In the genomic region with DNA sequence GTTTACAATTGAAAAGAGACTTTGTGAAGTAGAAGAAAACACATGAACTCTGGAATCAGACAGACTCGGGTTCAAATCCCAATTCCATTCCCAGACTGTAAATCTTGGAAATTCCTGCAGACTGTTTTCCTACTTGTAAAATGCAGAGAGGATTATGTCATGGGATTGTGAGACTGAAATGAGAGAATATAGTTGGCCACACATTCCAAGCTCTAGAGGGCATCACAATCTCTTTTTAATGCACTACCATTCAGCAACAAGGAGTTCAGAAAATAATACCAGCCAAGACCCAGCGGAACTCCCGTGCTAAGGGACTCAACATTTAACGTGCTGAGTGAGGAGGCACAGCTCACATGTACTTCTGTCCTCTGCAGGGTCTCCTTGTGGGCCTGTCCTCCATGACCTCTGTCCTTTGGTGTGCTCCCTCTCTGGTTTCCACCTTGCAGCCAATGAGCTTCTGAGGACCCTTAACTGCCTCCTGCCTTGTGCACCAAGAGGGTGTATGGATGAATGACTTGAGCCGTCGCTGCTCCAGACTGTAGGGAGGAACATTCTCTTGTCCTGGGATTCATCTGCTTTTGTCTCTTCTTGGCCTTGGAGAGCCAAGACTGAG, we compare ENCODE assay signal across 14 cellular contexts.
A peak's percentile ranks its signal among the peaks of the same experiment; 100 is the strongest.
DNase-seq lines count a peak whose midpoint lies in the region; ATAC-seq and TF ChIP-seq lines count a peak whose summit lies in the region.
"Had no signal": no experiment of that assay in that cellular context is flagged by ENCODE, and none has a peak within 500 bp of the region (broad histone marks: within the 10 kb centered on the region; RNA-seq: fewer than 3 reads in every experiment).

No MANE protein-coding gene starts in this region.

- no peaks in the 10 kb centered on the region for H3K36me3 ChIP-seq in SK-N-SH (replicated peaks in 1 of 2; ENCODE audit: control insufficient read depth in 1 of 2, insufficient read depth in 2 of 2, low read length in 1 of 2)
- H3K36me3 ChIP-seq in smooth muscle cell (ENCODE audit: low read depth) = no peaks in the 10 kb centered on the region
- H3K36me3 ChIP-seq: upper lobe of left lung had no signal

- H3K79me2 ChIP-seq in SK-N-SH (ENCODE audit: insufficient read depth) = no peaks in the 10 kb centered on the region
- no peaks in the 10 kb centered on the region for H3K79me2 ChIP-seq in smooth muscle cell (ENCODE audit: low read depth)

- H4K20me1 ChIP-seq in SK-N-SH (ENCODE audit: insufficient read depth) (no peaks in the 10 kb centered on the region), smooth muscle cell (ENCODE audit: low read depth) (no peaks in the 10 kb centered on the region)

- ATAC-seq in SK-N-SH treated with all-trans-retinoic acid at 6 μM for 48 hours (no peak), GM18519 (IDR thresholded peaks at IDR 0.05; ENCODE audit: low FRiP score, unreplicated experiment) (no peak)
- ATAC-seq: naive thymus-derived CD4-positive, alpha-beta T cell; Panc1 had no signal

- H2AFZ ChIP-seq in SK-N-SH (ENCODE audit: low read depth) = no peak overlapping the region
- no peak overlapping the region for H2AFZ ChIP-seq in smooth muscle cell (ENCODE audit: low read depth)

- no peak overlapping the region for H3K4me2 ChIP-seq in SK-N-SH
- H3K4me2 ChIP-seq in smooth muscle cell = no peak overlapping the region

- TF ChIP-seq RAD21 in SK-N-SH (IDR thresholded peaks at IDR 0.05; ENCODE audit: low read length) = peak; percentile 44

- H3F3A ChIP-seq in SK-N-SH (replicated peaks; ENCODE audit: insufficient read depth) = no peaks in the 10 kb centered on the region
- H3F3A ChIP-seq in smooth muscle cell (ENCODE audit: low read depth) = no peaks in the 10 kb centered on the region

- no peaks in the 10 kb centered on the region for H3K27me3 ChIP-seq in SK-N-SH (ENCODE audit: insufficient read depth)
- peaks cover 63% of the 10 kb centered on the region for H3K27me3 ChIP-seq in smooth muscle cell (ENCODE audit: low read depth)
- H3K27me3 ChIP-seq: upper lobe of left lung had no signal

- WGBS in SK-N-SH (ENCODE audit: low lambda C conversion rate) = 73% methylated on average over 6 of the region's 6 CpGs
- 79% methylated on average over 6 of the region's 6 CpGs for WGBS in smooth muscle cell (ENCODE audit: low lambda C conversion rate)

- DNase-seq in SK-N-SH = no peak
- no peak for DNase-seq in astrocyte of the cerebellum (ENCODE audit: low read depth)
- DNase-seq in iPS-NIHi7 (ENCODE audit: extremely low spot score) = peak; percentile 38
- no peak for DNase-seq in smooth muscle cell (lab: John Stamatoyannopoulos, UW; ENCODE audit: unreplicated experiment)
- DNase-seq in HUDEP-2 (lab: John Stamatoyannopoulos, UW; ENCODE audit: unreplicated experiment in 76 of 76) = no peak
- DNase-seq in cortex of kidney (lab: John Stamatoyannopoulos, UW) = no peak
- DNase-seq: DMS79 treated with DMSO at 0.1 percent for 48 hours; naive thymus-derived CD4-positive, alpha-beta T cell; NCI-H2171 treated with DMSO at 0.1 percent for 48 hours; T1000; upper lobe of left lung had no signal

- H3K4me3 ChIP-seq in SK-N-SH (ENCODE audit: low read depth in 2 of 2, low read length in 1 of 2) (no peak overlapping the region), astrocyte of the cerebellum (ENCODE audit: low read depth, low read length) (no peak overlapping the region), smooth muscle cell (no peak overlapping the region)
- H3K4me3 ChIP-seq: upper lobe of left lung had no signal

- TF ChIP-seq EP300 in SK-N-SH (IDR thresholded peaks at IDR 0.05; ENCODE audit: borderline replicate concordance in 1 of 2, low read depth in 1 of 2, low read length in 1 of 2) = no peak

- CTCF ChIA-PET in SK-N-SH (lab: Yijun Ruan, JAX) = interaction anchor here (0.7 to 1.0 kb wide), 4 partner anchors 16 to 210 kb away, joined by 3 read pairs; no protein-coding TSS in a partner anchor

- H3K4me1 ChIP-seq in SK-N-SH (ENCODE audit: control insufficient read depth in 1 of 2, insufficient read depth in 2 of 2, low read depth in 1 of 2, low read length in 1 of 2) (no peaks in the 10 kb centered on the region), smooth muscle cell (ENCODE audit: low read depth) (no peaks in the 10 kb centered on the region)
- H3K4me1 ChIP-seq: upper lobe of left lung had no signal

- H3K9me3 ChIP-seq in SK-N-SH (no peaks in the 10 kb centered on the region), smooth muscle cell (replicated peaks; ENCODE audit: low read depth) (no peaks in the 10 kb centered on the region)
- H3K9me3 ChIP-seq: upper lobe of left lung had no signal

- in situ Hi-C loops in astrocyte of the cerebellum (cut with HindIII; ENCODE audit: low sequenced_read_pairs) = no loop called here

- H3K9ac ChIP-seq in SK-N-SH = no peak overlapping the region
- no peak overlapping the region for H3K9ac ChIP-seq in smooth muscle cell (ENCODE audit: low read depth)

- H3K9me2 ChIP-seq in SK-N-SH = no peaks in the 10 kb centered on the region

- no peak overlapping the region for H3K27ac ChIP-seq in SK-N-SH (ENCODE audit: low read depth in 2 of 2, low read length in 1 of 2)
- no peak overlapping the region for H3K27ac ChIP-seq in smooth muscle cell (ENCODE audit: low read depth)
- H3K27ac ChIP-seq: upper lobe of left lung had no signal

- POLR2A ChIA-PET in SK-N-SH (lab: Yijun Ruan, JAX) = no interaction called here

- TF ChIP-seq CTCF in SK-N-SH (IDR thresholded peaks at IDR 0.05) = peak; percentile 47
- peak; percentile 5 for TF ChIP-seq CTCF in astrocyte of the cerebellum (IDR thresholded peaks at IDR 0.05; ENCODE audit: low read depth, low read length, missing control alignments)
- TF ChIP-seq CTCF in smooth muscle cell (IDR thresholded peaks at IDR 0.05; ENCODE audit: borderline replicate concordance, insufficient read depth, poor library complexity, severe bottlenecking) = peak; percentile 46

TF ChIP-seq in SK-N-SH, 30 proteins besides CTCF, POLR2A, EP300 and RAD21 (continues in another document):
- no peak for TF ChIP-seq NFIC (IDR thresholded peaks at IDR 0.05; ENCODE audit: borderline replicate concordance)
- TF ChIP-seq, protein P1, sequence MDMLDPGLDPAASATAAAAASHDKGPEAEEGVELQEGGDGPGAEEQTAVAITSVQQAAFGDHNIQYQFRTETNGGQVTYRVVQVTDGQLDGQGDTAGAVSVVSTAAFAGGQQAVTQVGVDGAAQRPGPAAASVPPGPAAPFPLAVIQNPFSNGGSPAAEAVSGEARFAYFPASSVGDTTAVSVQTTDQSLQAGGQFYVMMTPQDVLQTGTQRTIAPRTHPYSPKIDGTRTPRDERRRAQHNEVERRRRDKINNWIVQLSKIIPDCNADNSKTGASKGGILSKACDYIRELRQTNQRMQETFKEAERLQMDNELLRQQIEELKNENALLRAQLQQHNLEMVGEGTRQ (IDR thresholded peaks at IDR 0.05; ENCODE audit: borderline replicate concordance, low read depth, low read length) = no peak
- no peak for TF ChIP-seq IRF3 (IDR thresholded peaks at IDR 0.05; ENCODE audit: low read depth, low read length)
- TF ChIP-seq MXI1 (IDR thresholded peaks at IDR 0.05; ENCODE audit: low read depth, low read length) = no peak
- TF ChIP-seq JUND (IDR thresholded peaks at IDR 0.05) = no peak
- no peak for TF ChIP-seq NRF1 (IDR thresholded peaks at IDR 0.05; ENCODE audit: low read depth, low read length)
- no peak for TF ChIP-seq FOXM1 (IDR thresholded peaks at IDR 0.05; ENCODE audit: low read depth)
- TF ChIP-seq SMC3 (IDR thresholded peaks at IDR 0.05; ENCODE audit: low read depth, low read length) = no peak
- no peak for TF ChIP-seq ELF1 (IDR thresholded peaks at IDR 0.05)
- no peak for TF ChIP-seq EZH2phosphoT487 (IDR thresholded peaks at IDR 0.05; ENCODE audit: borderline replicate concordance, low read depth)
- TF ChIP-seq RCOR1 (IDR thresholded peaks at IDR 0.05; ENCODE audit: low read length) = no peak

TF ChIP-seq in SK-N-SH treated with all-trans-retinoic acid at 6 μM for 48 hours, 23 proteins besides CTCF, POLR2A, EP300 and RAD21:
- no peak for TF ChIP-seq ZFP3 (CRISPR knock-in tag; IDR thresholded peaks at IDR 0.05)
- TF ChIP-seq ARNTL (CRISPR knock-in tag; IDR thresholded peaks at IDR 0.05; ENCODE audit: borderline replicate concordance, low read depth) = no peak
